1 cellular context compared by ENCODE assay signal in the genomic region with DNA sequence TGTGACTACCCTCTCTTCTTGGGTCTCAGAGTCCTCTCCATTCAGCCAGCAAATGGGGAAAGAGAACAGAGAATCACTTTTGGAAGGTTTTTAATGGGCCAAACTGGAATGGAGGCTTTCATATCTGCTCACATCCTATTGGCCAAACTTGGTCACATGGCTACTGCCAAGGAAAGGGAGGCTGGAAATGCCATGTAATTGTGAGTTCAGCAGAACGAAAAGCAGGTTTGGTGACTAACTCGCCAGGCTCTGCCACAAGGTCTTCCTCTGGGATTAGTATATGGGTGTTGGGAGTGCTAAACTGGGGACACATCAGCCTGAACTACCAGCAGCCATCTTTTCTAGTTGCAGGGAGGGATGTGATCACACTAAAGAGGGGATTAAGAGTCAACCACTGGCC.
TF ChIP-seq lines count a peak whose summit lies in the region.

No MANE protein-coding gene starts in this region.

TF ChIP-seq in K562, 482 proteins besides CTCF, POLR2A, EP300 and RAD21:
- TF ChIP-seq RAD51 (IDR thresholded peaks at IDR 0.05; ENCODE audit: borderline replicate concordance, low read depth), result peak; percentile 76; the same call in 1 of the 2 replicates
- TF ChIP-seq, protein P1, sequence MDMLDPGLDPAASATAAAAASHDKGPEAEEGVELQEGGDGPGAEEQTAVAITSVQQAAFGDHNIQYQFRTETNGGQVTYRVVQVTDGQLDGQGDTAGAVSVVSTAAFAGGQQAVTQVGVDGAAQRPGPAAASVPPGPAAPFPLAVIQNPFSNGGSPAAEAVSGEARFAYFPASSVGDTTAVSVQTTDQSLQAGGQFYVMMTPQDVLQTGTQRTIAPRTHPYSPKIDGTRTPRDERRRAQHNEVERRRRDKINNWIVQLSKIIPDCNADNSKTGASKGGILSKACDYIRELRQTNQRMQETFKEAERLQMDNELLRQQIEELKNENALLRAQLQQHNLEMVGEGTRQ (CRISPR knock-in tag; IDR thresholded peaks at IDR 0.05), result peak; percentile 87
- TF ChIP-seq, protein P2, sequence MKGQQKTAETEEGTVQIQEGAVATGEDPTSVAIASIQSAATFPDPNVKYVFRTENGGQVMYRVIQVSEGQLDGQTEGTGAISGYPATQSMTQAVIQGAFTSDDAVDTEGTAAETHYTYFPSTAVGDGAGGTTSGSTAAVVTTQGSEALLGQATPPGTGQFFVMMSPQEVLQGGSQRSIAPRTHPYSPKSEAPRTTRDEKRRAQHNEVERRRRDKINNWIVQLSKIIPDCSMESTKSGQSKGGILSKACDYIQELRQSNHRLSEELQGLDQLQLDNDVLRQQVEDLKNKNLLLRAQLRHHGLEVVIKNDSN (CRISPR knock-in tag; IDR thresholded peaks at IDR 0.05), result peak; percentile 83
- TF ChIP-seq PKNOX1 (IDR thresholded peaks at IDR 0.05), result no peak
